26 cellular contexts compared by ENCODE assay signal in genomic region chr1:182740120-182740519, GRCh38. TPM values are rescaled to one million over a fixed set of nuclear protein-coding genes. Genes with fewer than 3 reads are reported as not detected.
"Had no signal": no experiment of that assay in that cellular context is flagged by ENCODE, and none has a peak within 500 bp of the region (broad histone marks: within the 10 kb centered on the region; RNA-seq: fewer than 3 reads in every experiment).

No MANE protein-coding gene starts in this region.

- H3K36me3 Mint-ChIP-seq: activated naive CD8-positive, alpha-beta T cell treated with anti-CD3 and anti-CD28 coated beads, Interleukin-2, amount 10 ng/mL, durations not matched to agents 7 days and 5 days; stimulated activated memory B cell treated with anti-CD40 and anti-IgM and Interleukin-4, amounts not matched to agents 10 μg/mL and 1 μg/mL and 100 μg/mL, for 72 hours had no signal

- H3K9me3 Mint-ChIP-seq: activated T-helper 2 cell treated with anti-CD3 and anti-CD28 coated beads, Interferon-gamma antibody, Interleukin-2, Interleukin-4, amounts not matched to agents 10 μg/mL and 5 μg/mL and 100 μg/mL, durations not matched to agents 14 hours and 24 hours and 36 hours had no signal

- ATAC-seq: body of pancreas, left cardiac atrium had no signal

- H3K79me2 ChIP-seq: hepatocyte had no signal

- H3K27me3 ChIP-seq: body of pancreas, hepatocyte, sigmoid colon had no signal

- H3K4me1 ChIP-seq: body of pancreas, sigmoid colon had no signal

- H3K27me3 Mint-ChIP-seq: stimulated activated memory B cell treated with anti-CD40 and anti-IgM and Interleukin-4, amounts not matched to agents 10 μg/mL and 1 μg/mL and 100 μg/mL, for 72 hours had no signal

- H3K4me2 ChIP-seq: hepatocyte had no signal

- H2AFZ ChIP-seq: hepatocyte had no signal

- H3K4me3 ChIP-seq: body of pancreas, dorsolateral prefrontal cortex, hepatocyte, lung, sigmoid colon, thoracic aorta had no signal

- H3K4me3 Mint-ChIP-seq: activated CD4-positive, alpha-beta T cell treated with anti-CD3 and anti-CD28 coated beads, Interleukin-2, amount 10 ng/mL, durations not matched to agents 24 days and 14 days; activated CD8-positive, alpha-beta T cell treated with anti-CD3 and anti-CD28 coated beads for 36 hours; activated naive CD8-positive, alpha-beta T cell treated with anti-CD3 and anti-CD28 coated beads, Interleukin-2, amount 10 ng/mL, durations not matched to agents 7 days and 5 days; stimulated activated memory B cell treated with anti-CD40 and anti-IgM and Interleukin-4, amounts not matched to agents 10 μg/mL and 1 μg/mL and 100 μg/mL, for 72 hours had no signal

- H3K4me1 Mint-ChIP-seq: stimulated activated memory B cell treated with anti-CD40 and anti-IgM and Interleukin-4, amounts not matched to agents 10 μg/mL and 1 μg/mL and 100 μg/mL, for 72 hours had no signal

- H3K27ac Mint-ChIP-seq: activated CD4-positive, alpha-beta T cell treated with anti-CD3 and anti-CD28 coated beads, Interleukin-2, amount 10 ng/mL, durations not matched to agents 24 days and 14 days; activated CD8-positive, alpha-beta T cell treated with anti-CD3 and anti-CD28 coated beads for 36 hours; activated naive CD8-positive, alpha-beta T cell treated with anti-CD3 and anti-CD28 coated beads, Interleukin-2, amount 10 ng/mL, durations not matched to agents 7 days and 5 days; activated T-helper 2 cell treated with anti-CD3 and anti-CD28 coated beads, Interferon-gamma antibody, Interleukin-2, Interleukin-4, amounts not matched to agents 10 μg/mL and 5 μg/mL and 100 μg/mL, durations not matched to agents 14 hours and 24 hours and 36 hours; stimulated activated memory B cell treated with anti-CD40 and anti-IgM and Interleukin-4, amounts not matched to agents 10 μg/mL and 1 μg/mL and 100 μg/mL, for 72 hours had no signal

- H3K27ac ChIP-seq: body of pancreas, dorsolateral prefrontal cortex, epithelial cell of prostate, hepatocyte, sigmoid colon, thoracic aorta had no signal

- DNase-seq: activated CD4-positive, alpha-beta T cell treated with anti-CD3 and anti-CD28 coated beads, Interleukin-2, amount 10 ng/mL, durations not matched to agents 24 days and 14 days; activated CD4-positive, CD25-positive, alpha-beta regulatory T cell; activated naive CD4-positive, alpha-beta T cell treated with Interleukin-2 at 50 U/mL for 16 hours; activated naive CD8-positive, alpha-beta T cell treated with anti-CD3 and anti-CD28 coated beads, Interleukin-2, amount 10 ng/mL, durations not matched to agents 7 days and 5 days; activated T-cell treated with anti-CD3 and anti-CD28 coated beads, Interleukin-2, amount 50 U/mL, for 1 hour; body of pancreas; central memory CD4-positive, alpha-beta T cell; dorsolateral prefrontal cortex; foreskin fibroblast; left cardiac atrium; midbrain; posterior cingulate gyrus; sigmoid colon; stimulated activated CD4-positive, alpha-beta T cell treated with anti-CD3 and anti-CD28 coated beads, Interleukin-4, amount 100 ng/mL, for 24 hours; T-helper 1 cell; T1000 had no signal

- H3K36me3 ChIP-seq: sigmoid colon, thoracic aorta had no signal

- H3K9me3 ChIP-seq: body of pancreas, sigmoid colon, thoracic aorta had no signal

RNA-seq across cellular contexts. Expression of gene RGS8, which starts 55.7 kb away (rescaled TPM):
- total RNA-seq: activated CD4-positive, alpha-beta T cell treated with anti-CD3 and anti-CD28 coated beads, Interleukin-2, amount 10 ng/mL, durations not matched to agents 24 days and 14 days; activated CD8-positive, alpha-beta T cell treated with anti-CD3 and anti-CD28 coated beads for 36 hours; activated naive CD8-positive, alpha-beta T cell treated with anti-CD3 and anti-CD28 coated beads, Interleukin-2, amount 10 ng/mL, durations not matched to agents 7 days and 5 days; activated T-helper 2 cell treated with anti-CD3 and anti-CD28 coated beads, Interferon-gamma antibody, Interleukin-2, Interleukin-4, amounts not matched to agents 10 μg/mL and 5 μg/mL and 100 μg/mL, durations not matched to agents 14 hours and 24 hours and 36 hours; body of pancreas; glomerular endothelial cell; hepatocyte; myocyte; renal cortical epithelial cell; thoracic aorta had no signal
- polyA plus RNA-seq: hepatocyte had no signal
